ENCODE assay signal across 17 cellular contexts in genomic region chr7:23335141-23335540, GRCh38. TPM values are rescaled to one million over a fixed set of nuclear protein-coding genes. Genes with fewer than 3 reads are reported as not detected.
A peak's percentile ranks its signal among the peaks of the same experiment; 100 is the strongest.
DNase-seq lines count a peak whose midpoint lies in the region; ATAC-seq and TF ChIP-seq lines count a peak whose summit lies in the region.
"Had no signal": no experiment of that assay in that cellular context is flagged by ENCODE, and none has a peak within 500 bp of the region (broad histone marks: within the 10 kb centered on the region; RNA-seq: fewer than 3 reads in every experiment).

No MANE protein-coding gene starts in this region.

- H4K20me1 ChIP-seq in SK-N-SH (ENCODE audit: insufficient read depth): peaks cover 5% of the 10 kb centered on the region; the same call in 1 of the 2 replicates

- peaks cover 10% of the 10 kb centered on the region; the same call in 1 of the 2 replicates for H3K9me3 ChIP-seq in SK-N-SH
- 0 out of 2 replicates have a peak, but pooled peaks cover 3% of the 10 kb centered on the region for H3K9me3 ChIP-seq in SK-N-MC (ENCODE audit: low read depth, low read length)
- H3K9me3 ChIP-seq in thyroid gland: no peaks in the 10 kb centered on the region
- H3K9me3 ChIP-seq in SJCRH30 (replicated peaks): no peaks in the 10 kb centered on the region
- H3K9me3 ChIP-seq: neutrophil had no signal

- CTCF ChIA-PET in SK-N-SH (lab: Yijun Ruan, JAX): interaction anchor here (0.7 to 1.5 kb wide), 3 partner anchors 23 to 150 kb away, joined by 3 to 4 read pairs (median 4); no protein-coding TSS in a partner anchor

- TF ChIP-seq CTCF in SK-N-SH (IDR thresholded peaks at IDR 0.05) (no peak), thyroid gland (IDR thresholded peaks at IDR 0.05) (no peak)

- no peak for TF ChIP-seq POLR2A in thyroid gland (IDR thresholded peaks at IDR 0.05)

- peak overlapping the region; percentile 5; the same call in 1 of the 2 replicates for H3K9ac ChIP-seq in SK-N-SH
- no peak overlapping the region for H3K9ac ChIP-seq in SK-N-MC (ENCODE audit: insufficient read length)

- H2AFZ ChIP-seq in SK-N-SH (ENCODE audit: low read depth): no peak overlapping the region

- peaks cover 40% of the 10 kb centered on the region for H3K79me2 ChIP-seq in SK-N-SH (ENCODE audit: insufficient read depth)

- H3K27me3 ChIP-seq in SK-N-SH (ENCODE audit: insufficient read depth) (no peaks in the 10 kb centered on the region), thyroid gland (no peaks in the 10 kb centered on the region), SJCRH30 (no peaks in the 10 kb centered on the region)
- H3K27me3 ChIP-seq: neutrophil had no signal

- ATAC-seq in SK-N-SH treated with all-trans-retinoic acid at 6 μM for 48 hours: no peak

- H3K27ac ChIP-seq in SK-N-SH (ENCODE audit: low read depth in 2 of 2, low read length in 1 of 2) (peak overlapping the region; percentile 71 to 99; a peak in 3 of 4 replicates), SK-N-MC (peak overlapping the region; percentile 52; the same call in 1 of the 2 replicates), thyroid gland (peak overlapping the region; percentile 70 to 84 (median 79)), SJCRH30 (no peak overlapping the region)
- H3K27ac ChIP-seq: HL-60, neutrophil had no signal

- H3K4me2 ChIP-seq in SK-N-SH: peak overlapping the region; percentile 65

- no peak for DNase-seq in SK-N-SH
- no peak for DNase-seq in SK-N-MC (ENCODE audit: low read depth, low spot score)
- DNase-seq in kidney tubule cell (ENCODE audit: low spot score): peak; percentile 23
- DNase-seq in thyroid gland: peak; percentile 56 to 67
- DNase-seq in effector CD4-positive, alpha-beta T cell: no peak
- DNase-seq in SJCRH30: no peak
- no peak for DNase-seq in NCI-H510A treated with DMSO at 0.1 percent for 48 hours (lab: John Stamatoyannopoulos, UW)
- DNase-seq: activated T-cell treated with anti-CD3 and anti-CD28 coated beads, Interleukin-2, amount 50 U/mL, for 48 hours; GF-D8; immature natural killer cell; MM.1S; NCI-H1436 treated with DMSO at 0.1 percent for 48 hours; stimulated activated CD4-positive, alpha-beta T cell treated with anti-CD3 and anti-CD28 coated beads, Interleukin-12 subunit alpha, Interleukin-12 subunit beta, amount 100 ng/mL, for 4 hours had no signal

- H3F3A ChIP-seq in SK-N-SH (replicated peaks; ENCODE audit: insufficient read depth): peaks cover 63% of the 10 kb centered on the region

- no peak for TF ChIP-seq EP300 in SK-N-SH (IDR thresholded peaks at IDR 0.05; ENCODE audit: borderline replicate concordance in 1 of 2, low read depth in 1 of 2, low read length in 1 of 2)

- no peaks in the 10 kb centered on the region for H3K9me2 ChIP-seq in SK-N-SH

- H3K4me3 ChIP-seq in SK-N-SH (ENCODE audit: low read depth in 2 of 2, low read length in 1 of 2): peak overlapping the region in 1 of 2 experiments; percentile 5; a peak in 1 of 4 replicates
- no peak overlapping the region for H3K4me3 ChIP-seq in SK-N-MC
- H3K4me3 ChIP-seq in thyroid gland (replicated peaks in 1 of 3): no peak overlapping the region
- no peak overlapping the region for H3K4me3 ChIP-seq in SJCRH30
- H3K4me3 ChIP-seq: heart right ventricle had no signal

- intact Hi-C loops in thyroid gland (cut with DNase I): no loop called here

- H3K4me1 ChIP-seq in SK-N-SH (ENCODE audit: control insufficient read depth in 1 of 2, insufficient read depth in 2 of 2, low read depth in 1 of 2, low read length in 1 of 2) (peaks cover 8 to 33% of the 10 kb centered on the region in 2 experiments), thyroid gland (peaks cover 57 to 73% of the 10 kb centered on the region in 2 donors), SJCRH30 (no peaks in the 10 kb centered on the region)

- TF ChIP-seq RAD21 in SK-N-SH (IDR thresholded peaks at IDR 0.05; ENCODE audit: low read length): no peak

- 78% methylated on average over 2 of the region's 2 CpGs for WGBS in SK-N-SH (ENCODE audit: low lambda C conversion rate)
- WGBS in thyroid gland, 2 donors: 21 to 30% methylated on average over 2 of the region's 2 CpGs

- peaks cover 47 to 65% of the 10 kb centered on the region in 2 experiments for H3K36me3 ChIP-seq in SK-N-SH (replicated peaks in 1 of 2; ENCODE audit: control insufficient read depth in 1 of 2, insufficient read depth in 2 of 2, low read length in 1 of 2)
- peaks cover 86% of the 10 kb centered on the region for H3K36me3 ChIP-seq in SK-N-MC (ENCODE audit: insufficient read depth, low read length)
- H3K36me3 ChIP-seq in thyroid gland: no peaks in the 10 kb centered on the region
- peaks cover 85% of the 10 kb centered on the region for H3K36me3 ChIP-seq in SJCRH30
- H3K36me3 ChIP-seq: heart right ventricle, neutrophil had no signal

- POLR2A ChIA-PET in SK-N-SH (lab: Yijun Ruan, JAX): interaction anchor here (0.7 kb wide), 1 partner anchor 188 kb away, joined by 3 read pairs; no protein-coding TSS in a partner anchor

TF ChIP-seq in SK-N-SH, 30 proteins besides CTCF, POLR2A, EP300 and RAD21 (continues in another document):
- TF ChIP-seq ELF1 (IDR thresholded peaks at IDR 0.05) (no peak), REST (IDR thresholded peaks at IDR 0.05; ENCODE audit: low read depth, low read length) (no peak), NFIC (IDR thresholded peaks at IDR 0.05; ENCODE audit: borderline replicate concordance) (no peak), MAX (IDR thresholded peaks at IDR 0.05; ENCODE audit: low read depth) (no peak), FOSL2 (IDR thresholded peaks at IDR 0.05; ENCODE audit: borderline replicate concordance, low read depth) (no peak)

TF ChIP-seq in SK-N-SH treated with all-trans-retinoic acid at 6 μM for 48 hours, 23 proteins besides CTCF, POLR2A, EP300 and RAD21:
- TF ChIP-seq CREB5 (CRISPR knock-in tag; IDR thresholded peaks at IDR 0.05; ENCODE audit: low read depth): no peak
- no peak for TF ChIP-seq TCF4 (CRISPR knock-in tag; IDR thresholded peaks at IDR 0.05; ENCODE audit: borderline replicate concordance)
- TF ChIP-seq ZNF565 (CRISPR knock-in tag; conservative IDR thresholded peaks at IDR 0.05; ENCODE audit: low read depth): no peak
- TF ChIP-seq SNAI2 (CRISPR knock-in tag; IDR thresholded peaks at IDR 0.05): no peak
- no peak for TF ChIP-seq ARNTL (CRISPR knock-in tag; IDR thresholded peaks at IDR 0.05; ENCODE audit: borderline replicate concordance, low read depth)
- TF ChIP-seq POU6F1 (CRISPR knock-in tag; IDR thresholded peaks at IDR 0.05; ENCODE audit: borderline replicate concordance, low read depth): no peak

RNA-seq across cellular contexts. Expression of gene MALSU1, which starts 36.0 kb away (rescaled TPM):
- polyA plus RNA-seq in SK-N-SH (2012; rRNA removed): 93.6 and 102 TPM in 2 replicates
- polyA plus RNA-seq in SK-N-SH (2012; cell fraction: cytosol; rRNA removed): 101 and 119 TPM in 2 replicates
- polyA plus RNA-seq in SK-N-SH (2012; cell fraction: nucleus; rRNA removed): 37.8 and 48.8 TPM in 2 replicates
- total RNA-seq in thyroid gland: 100 to 1,000 TPM in 2 of 4 donors, 10 to 100 TPM in 2; 76.1 to 211 (median 95.7) TPM
- total RNA-seq in SJCRH30 (2014; rRNA removed; shearing (Covaris generic)): 86.7 and 89.2 TPM in 2 replicates

Comparison
In these comparisons a context has a peak if more than half of its experiments do, and no peak if none do; other contexts are left out.
1. DNase-seq: peak in kidney tubule cell (single experiment) and thyroid gland (2 of 2); none in SK-N-SH (single experiment), SK-N-MC (single experiment), effector CD4-positive, alpha-beta T cell (single experiment), SJCRH30 (0 of 2) and NCI-H510A treated with DMSO at 0.1 percent for 48 hours (single experiment).